Comparison of ENCODE assay signal across 7 cellular contexts in the genomic region with DNA sequence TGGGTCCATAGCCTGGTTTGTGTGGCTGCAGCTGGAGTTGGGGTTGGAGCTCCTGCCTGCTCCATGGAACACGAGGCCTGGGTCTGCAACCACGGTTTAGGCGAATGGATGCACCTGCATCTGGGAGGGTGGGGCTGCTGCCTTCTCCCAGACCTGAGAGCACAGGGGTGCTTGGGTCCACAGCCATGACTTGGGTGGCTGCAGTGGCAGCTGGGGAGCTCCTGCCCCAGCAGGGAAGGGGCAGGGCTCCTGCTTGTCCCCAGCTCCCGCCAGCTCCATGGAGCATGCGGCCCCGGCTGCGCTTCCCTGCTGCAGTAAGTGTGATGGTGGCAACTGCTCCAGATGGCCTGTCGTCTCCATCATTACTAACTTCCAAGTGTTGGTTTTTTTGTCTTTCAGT.
"Had no signal": no experiment of that assay in that cellular context is flagged by ENCODE, and none has a peak within 500 bp of the region (broad histone marks: within the 10 kb centered on the region; RNA-seq: fewer than 3 reads in every experiment).

No MANE protein-coding gene starts in this region.

- H3K27ac ChIP-seq: GM23248, HL-60 had no signal

- H3K27ac Mint-ChIP-seq: HFFc6, IgD-negative memory B cell had no signal

- H3K4me3 Mint-ChIP-seq: HFFc6, IgD-negative memory B cell had no signal

- DNase-seq: GM23248, HFFc6 had no signal

- ATAC-seq: HCT116, HepG2 had no signal

- H3K36me3 Mint-ChIP-seq: IgD-negative memory B cell had no signal

- H2AFZ ChIP-seq: GM23248 had no signal

- H3K9ac ChIP-seq: GM23248 had no signal

- H3K36me3 ChIP-seq: HAP-1 had no signal

- H3K4me3 ChIP-seq: GM23248, HAP-1 had no signal

- H3K27me3 Mint-ChIP-seq: IgD-negative memory B cell had no signal

- H3K9me3 ChIP-seq: HAP-1 had no signal

- H3K4me1 Mint-ChIP-seq: IgD-negative memory B cell had no signal
